Comparison of ENCODE assay signal across 21 cellular contexts in genomic region chr20:61304750-61305149, GRCh38. TPM values are rescaled to one million over a fixed set of nuclear protein-coding genes. Genes with fewer than 3 reads are reported as not detected.
DNase-seq lines count a peak whose midpoint lies in the region; FAIRE-seq and TF ChIP-seq lines count a peak whose summit lies in the region.
"Had no signal": no experiment of that assay in that cellular context is flagged by ENCODE, and none has a peak within 500 bp of the region (broad histone marks: within the 10 kb centered on the region; RNA-seq: fewer than 3 reads in every experiment).

No MANE protein-coding gene starts in this region.

- H3K4me3 ChIP-seq in bronchial epithelial cell (ENCODE audit: low read depth, low read length) (no peak overlapping the region), neuronal stem cell (ENCODE audit: low read length in 2 of 2) (peak overlapping the region in 1 of 2 donors; percentile 66)

- peak overlapping the region; percentile 4 for H3K18ac ChIP-seq in neuronal stem cell (ENCODE audit: low read length)

- H3K4me2 ChIP-seq in neuronal stem cell (ENCODE audit: insufficient read depth, low read length, poor library complexity, severe bottlenecking) = no peak overlapping the region
- H3K4me2 ChIP-seq: KMS-11 had no signal

- peaks cover 28 to 42% of the 10 kb centered on the region in 2 donors for H3K4me1 ChIP-seq in neuronal stem cell (ENCODE audit: control insufficient read depth in 2 of 2, insufficient read depth in 1 of 2, low read depth in 1 of 2, low read length in 2 of 2)
- H3K4me1 ChIP-seq: BE2C, Caco-2 had no signal

- H3K79me1 ChIP-seq in neuronal stem cell (ENCODE audit: low read depth, low read length) = peaks cover 2% of the 10 kb centered on the region

- H4K8ac ChIP-seq in neuronal stem cell (ENCODE audit: low read depth, low read length) = peak overlapping the region; percentile 5

- 100% methylated on average over 1 of the region's 8 CpGs; no CpG with 5 or more reads in 1 of the 2 donors for WGBS in neuronal stem cell (ENCODE audit: extremely low coverage in 2 of 2, insufficient read length in 2 of 2, insufficient replicate concordance in 1 of 2), 2 donors

- no peak overlapping the region for H2BK120ac ChIP-seq in neuronal stem cell (ENCODE audit: low read depth, low read length)

- no peak overlapping the region for H3K27ac ChIP-seq in neuronal stem cell (replicated peaks; ENCODE audit: low read length)
- H3K27ac ChIP-seq: HL-60, KMS-11 had no signal

- H3K23ac ChIP-seq in neuronal stem cell (ENCODE audit: low read depth, low read length, poor library complexity) = peak overlapping the region; percentile 82

- no peak overlapping the region for H2AFZ ChIP-seq in neuronal stem cell (ENCODE audit: low read length)

- H4K91ac ChIP-seq in neuronal stem cell (ENCODE audit: low read depth, low read length, poor library complexity) = no peak overlapping the region

- H3K9me3 ChIP-seq in neuronal stem cell (replicated peaks in 1 of 2; ENCODE audit: control insufficient read depth in 2 of 2, insufficient read depth in 1 of 2, low read depth in 1 of 2, low read length in 2 of 2) = peaks cover 0 to 4% of the 10 kb centered on the region in 2 donors
- H3K9me3 ChIP-seq: BE2C, Caco-2 had no signal

- H2AK5ac ChIP-seq in neuronal stem cell (ENCODE audit: low read depth, low read length) = peak overlapping the region; percentile 23

- H3K27me3 ChIP-seq in bronchial epithelial cell (ENCODE audit: control insufficient read depth, insufficient read depth, low read length) = no peaks in the 10 kb centered on the region
- H3K27me3 ChIP-seq in neuronal stem cell (ENCODE audit: control insufficient read depth in 3 of 3, insufficient read depth in 3 of 3, low read depth in 1 of 3, low read length in 3 of 3) = no peaks in the 10 kb centered on the region
- H3K27me3 ChIP-seq: BE2C had no signal

- peak overlapping the region; percentile 67 for H3K9ac ChIP-seq in neuronal stem cell (ENCODE audit: low read depth, low read length, poor library complexity)
- H3K9ac ChIP-seq: KMS-11 had no signal

- no peak overlapping the region for H3K14ac ChIP-seq in neuronal stem cell (ENCODE audit: low read length)

- H2BK15ac ChIP-seq in neuronal stem cell (ENCODE audit: low read length) = no peak overlapping the region

- no peak overlapping the region for H2BK12ac ChIP-seq in neuronal stem cell (ENCODE audit: low read length)

- no peak for TF ChIP-seq CTCF in bronchial epithelial cell (IDR thresholded peaks at IDR 0.05; ENCODE audit: insufficient read depth, low read length, severe bottlenecking)

- DNase-seq in HTR-8/SVneo (ENCODE audit: insufficient read length, low spot score) (no peak), bronchial epithelial cell (ENCODE audit: low read depth) (no peak), neuronal stem cell (ENCODE audit: low spot score) (no peak), urothelium cell line (ENCODE audit: low spot score) (no peak), NCI-H2227 treated with DMSO at 0.1 percent for 48 hours (lab: John Stamatoyannopoulos, UW) (no peak), NCI-H1417 treated with DMSO at 0.1 percent for 48 hours (lab: John Stamatoyannopoulos, UW) (no peak), KG1 (lab: John Stamatoyannopoulos, UW) (no peak)
- DNase-seq: ACHN; BE2C; C1 segment of cervical spinal cord; Caco-2; CD4-positive, alpha-beta T cell; HCEC 1CT; HFFc6 had no signal

- H2BK5ac ChIP-seq in neuronal stem cell (ENCODE audit: low read length) = no peak overlapping the region

- no peak overlapping the region for H3K4ac ChIP-seq in neuronal stem cell (ENCODE audit: low read length)

- H3K36me3 ChIP-seq in bronchial epithelial cell (ENCODE audit: control insufficient read depth, insufficient read depth, low read length) (no peaks in the 10 kb centered on the region), neuronal stem cell (replicated peaks in 1 of 2; ENCODE audit: control insufficient read depth in 2 of 2, insufficient read depth in 2 of 2, low read length in 2 of 2) (peaks cover 0 to 2% of the 10 kb centered on the region in 2 donors)
- H3K36me3 ChIP-seq: BE2C had no signal

- peak; percentile 100 for FAIRE-seq in HTR-8/SVneo (lab: Jason Lieb, UNC)
- peak; percentile 98 for FAIRE-seq in bronchial epithelial cell (lab: Jason Lieb, UNC)
- peak; percentile 97 for FAIRE-seq in urothelium cell line (lab: Jason Lieb, UNC)
- FAIRE-seq: A204.1, D721Med, G401.6, GM12892, GM18507 had no signal

RNA-seq across cellular contexts. Expression of gene CDH4, which starts 52.7 kb away (rescaled TPM):
- total RNA-seq in bronchial epithelial cell = 5.4 and 12.1 TPM in 2 replicates
- polyA plus RNA-seq in neuronal stem cell (2013, experiment 1 of 2) = 10.2 TPM
- polyA plus RNA-seq in neuronal stem cell (2013, experiment 2 of 2) = 10.4 TPM
- total RNA-seq: Caco-2 had no signal
